20 cellular contexts compared by ENCODE assay signal in genomic region chr2:35168351-35168750, GRCh38.
DNase-seq lines count a peak whose midpoint lies in the region; ATAC-seq and TF ChIP-seq lines count a peak whose summit lies in the region.
"Had no signal": no experiment of that assay in that cellular context is flagged by ENCODE, and none has a peak within 500 bp of the region (broad histone marks: within the 10 kb centered on the region; RNA-seq: fewer than 3 reads in every experiment).

No MANE protein-coding gene starts in this region.

- H3K27ac ChIP-seq in SK-N-SH (ENCODE audit: low read depth in 2 of 2, low read length in 1 of 2): no peak overlapping the region
- H3K27ac ChIP-seq in endodermal cell (ENCODE audit: low read depth, low read length): no peak overlapping the region
- no peak overlapping the region for H3K27ac ChIP-seq in upper lobe of right lung
- H3K27ac ChIP-seq: body of pancreas, colonic mucosa, thyroid gland had no signal

- H3K4me2 ChIP-seq in SK-N-SH: no peak overlapping the region

- H3K9me2 ChIP-seq in SK-N-SH: no peaks in the 10 kb centered on the region

- POLR2A ChIA-PET in SK-N-SH (lab: Yijun Ruan, JAX): no interaction called here

- no peaks in the 10 kb centered on the region for H3K79me2 ChIP-seq in SK-N-SH (ENCODE audit: insufficient read depth)

- TF ChIP-seq RAD21 in SK-N-SH (IDR thresholded peaks at IDR 0.05; ENCODE audit: low read length): no peak

- CTCF ChIA-PET in SK-N-SH (lab: Yijun Ruan, JAX): interaction anchor here (0.9 to 1.2 kb wide), 2 partner anchors 242 to 243 kb away, joined by 3 read pairs; no protein-coding TSS in a partner anchor

- H3K4me1 Mint-ChIP-seq in endodermal cell: peaks cover 14% of the 10 kb centered on the region
- H3K4me1 Mint-ChIP-seq: activated naive CD8-positive, alpha-beta T cell treated with anti-CD3 and anti-CD28 coated beads for 36 hours; IgD-negative memory B cell; stimulated activated naive B cell treated with anti-CD40 and anti-IgM and Interleukin-4, amounts not matched to agents 10 μg/mL and 1 μg/mL and 100 μg/mL, for 72 hours had no signal

- H3K36me3 Mint-ChIP-seq in endodermal cell (ENCODE audit: low read depth): no peaks in the 10 kb centered on the region
- H3K36me3 Mint-ChIP-seq: activated naive CD8-positive, alpha-beta T cell treated with anti-CD3 and anti-CD28 coated beads for 36 hours; IgD-negative memory B cell; stimulated activated naive B cell treated with anti-CD40 and anti-IgM and Interleukin-4, amounts not matched to agents 10 μg/mL and 1 μg/mL and 100 μg/mL, for 72 hours had no signal

- H3K4me1 ChIP-seq in SK-N-SH (ENCODE audit: control insufficient read depth in 1 of 2, insufficient read depth in 2 of 2, low read depth in 1 of 2, low read length in 1 of 2): no peaks in the 10 kb centered on the region
- no peaks in the 10 kb centered on the region for H3K4me1 ChIP-seq in endodermal cell (ENCODE audit: control insufficient read depth, insufficient read depth, low read length)
- no peaks in the 10 kb centered on the region for H3K4me1 ChIP-seq in upper lobe of right lung
- H3K4me1 ChIP-seq: body of pancreas, colonic mucosa, thyroid gland had no signal

- H3K4me3 Mint-ChIP-seq in endodermal cell: no peak overlapping the region
- H3K4me3 Mint-ChIP-seq: activated naive CD8-positive, alpha-beta T cell treated with anti-CD3 and anti-CD28 coated beads for 36 hours; IgD-negative memory B cell; stimulated activated naive B cell treated with anti-CD40 and anti-IgM and Interleukin-4, amounts not matched to agents 10 μg/mL and 1 μg/mL and 100 μg/mL, for 72 hours; T-helper 2 cell treated with Interferon-gamma antibody and Interleukin-4, amounts not matched to agents 5 μg/mL and 100 μg/mL, for 36 hours had no signal

- DNase-seq in SK-N-SH (no peak), OCI-M1 (lab: John Stamatoyannopoulos, UW) (peak; percentile 3), endodermal cell (no peak), upper lobe of right lung (no peak), NCI-H446 (lab: John Stamatoyannopoulos, UW) (no peak), NOMO-1 (lab: John Stamatoyannopoulos, UW; ENCODE audit: unreplicated experiment in 2 of 2) (no peak), OCI-M2 (lab: John Stamatoyannopoulos, UW; ENCODE audit: unreplicated experiment) (no peak)
- DNase-seq: activated naive CD8-positive, alpha-beta T cell treated with anti-CD3 and anti-CD28 coated beads for 36 hours; body of pancreas; colonic mucosa; DND-41; foreskin fibroblast; NCI-H69; retina; Right ventricle myocardium superior; stimulated activated naive B cell treated with anti-CD40 and anti-IgM and Interleukin-4, amounts not matched to agents 10 μg/mL and 1 μg/mL and 100 μg/mL, for 72 hours; thyroid gland had no signal

- intact Hi-C loops in upper lobe of right lung (cut with DNase I): no loop called here

- no peak overlapping the region for H3K27ac Mint-ChIP-seq in endodermal cell
- H3K27ac Mint-ChIP-seq: activated naive CD8-positive, alpha-beta T cell treated with anti-CD3 and anti-CD28 coated beads for 36 hours; IgD-negative memory B cell; stimulated activated naive B cell treated with anti-CD40 and anti-IgM and Interleukin-4, amounts not matched to agents 10 μg/mL and 1 μg/mL and 100 μg/mL, for 72 hours; T-helper 2 cell treated with Interferon-gamma antibody and Interleukin-4, amounts not matched to agents 5 μg/mL and 100 μg/mL, for 36 hours had no signal

- ATAC-seq in SK-N-SH treated with all-trans-retinoic acid at 6 μM for 48 hours (no peak), upper lobe of right lung (no peak)
- ATAC-seq: body of pancreas; stimulated activated naive B cell treated with anti-CD40 and anti-IgM and Interleukin-4, amounts not matched to agents 10 μg/mL and 1 μg/mL and 100 μg/mL, for 72 hours had no signal

- H3F3A ChIP-seq in SK-N-SH (replicated peaks; ENCODE audit: insufficient read depth): no peaks in the 10 kb centered on the region

- H3K27me3 ChIP-seq in SK-N-SH (ENCODE audit: insufficient read depth) (no peaks in the 10 kb centered on the region), endodermal cell (ENCODE audit: control insufficient read depth, insufficient read depth, low read length, poor library complexity, severe bottlenecking) (no peaks in the 10 kb centered on the region), upper lobe of right lung (no peaks in the 10 kb centered on the region)
- H3K27me3 ChIP-seq: body of pancreas, colonic mucosa, thyroid gland had no signal

- H3K36me3 ChIP-seq in SK-N-SH (replicated peaks in 1 of 2; ENCODE audit: control insufficient read depth in 1 of 2, insufficient read depth in 2 of 2, low read length in 1 of 2) (no peaks in the 10 kb centered on the region), endodermal cell (ENCODE audit: control insufficient read depth, insufficient read depth, low read length) (no peaks in the 10 kb centered on the region), upper lobe of right lung (no peaks in the 10 kb centered on the region)
- H3K36me3 ChIP-seq: colonic mucosa, thyroid gland had no signal

- H3K27me3 Mint-ChIP-seq in endodermal cell (ENCODE audit: insufficient read depth): no peaks in the 10 kb centered on the region
- H3K27me3 Mint-ChIP-seq: activated naive CD8-positive, alpha-beta T cell treated with anti-CD3 and anti-CD28 coated beads for 36 hours; IgD-negative memory B cell; stimulated activated naive B cell treated with anti-CD40 and anti-IgM and Interleukin-4, amounts not matched to agents 10 μg/mL and 1 μg/mL and 100 μg/mL, for 72 hours had no signal

- TF ChIP-seq EP300 in SK-N-SH (IDR thresholded peaks at IDR 0.05; ENCODE audit: borderline replicate concordance in 1 of 2, low read depth in 1 of 2, low read length in 1 of 2): no peak

- H3K9ac ChIP-seq in SK-N-SH (no peak overlapping the region), endodermal cell (ENCODE audit: extremely low read depth, low read length, poor library complexity, severe bottlenecking) (no peak overlapping the region)

- TF ChIP-seq CTCF in SK-N-SH (IDR thresholded peaks at IDR 0.05): peak; percentile 23; the same call in 1 of the 2 replicates
- peak; percentile 79 for TF ChIP-seq CTCF in endodermal cell (conservative IDR thresholded peaks at IDR 0.05)
- TF ChIP-seq CTCF in upper lobe of right lung (IDR thresholded peaks at IDR 0.05): peak; percentile 7

- no peak overlapping the region for H2AFZ ChIP-seq in SK-N-SH (ENCODE audit: low read depth)

- H3K9me3 ChIP-seq in SK-N-SH (no peaks in the 10 kb centered on the region), endodermal cell (ENCODE audit: control insufficient read depth, low read length) (no peaks in the 10 kb centered on the region), upper lobe of right lung (no peaks in the 10 kb centered on the region)
- H3K9me3 ChIP-seq: body of pancreas, colonic mucosa, thyroid gland had no signal

- H3K4me3 ChIP-seq in SK-N-SH (ENCODE audit: low read depth in 2 of 2, low read length in 1 of 2) (no peak overlapping the region), endodermal cell (ENCODE audit: low read length) (no peak overlapping the region), upper lobe of right lung (no peak overlapping the region)
- H3K4me3 ChIP-seq: body of pancreas, colonic mucosa, thyroid gland had no signal

- no peaks in the 10 kb centered on the region for H4K20me1 ChIP-seq in SK-N-SH (ENCODE audit: insufficient read depth)

- H3K9me3 Mint-ChIP-seq in endodermal cell: no peaks in the 10 kb centered on the region
- H3K9me3 Mint-ChIP-seq: activated naive CD8-positive, alpha-beta T cell treated with anti-CD3 and anti-CD28 coated beads for 36 hours; IgD-negative memory B cell; stimulated activated naive B cell treated with anti-CD40 and anti-IgM and Interleukin-4, amounts not matched to agents 10 μg/mL and 1 μg/mL and 100 μg/mL, for 72 hours; T-helper 2 cell treated with Interferon-gamma antibody and Interleukin-4, amounts not matched to agents 5 μg/mL and 100 μg/mL, for 36 hours had no signal

TF ChIP-seq in SK-N-SH, 30 proteins besides CTCF, POLR2A, EP300 and RAD21:
- TF ChIP-seq NRF1 (IDR thresholded peaks at IDR 0.05; ENCODE audit: low read depth, low read length) (no peak), RXRA (IDR thresholded peaks at IDR 0.05; ENCODE audit: borderline replicate concordance, low read depth) (no peak), MXI1 (IDR thresholded peaks at IDR 0.05; ENCODE audit: low read depth, low read length) (no peak), RFX5 (IDR thresholded peaks at IDR 0.05; ENCODE audit: low read length) (no peak)
TF ChIP-seq in SK-N-SH: peak in this region for 0.

TF ChIP-seq in SK-N-SH treated with all-trans-retinoic acid at 6 μM for 48 hours, 23 proteins besides CTCF, POLR2A, EP300 and RAD21 (continues in another document):
- TF ChIP-seq RARB (CRISPR knock-in tag; IDR thresholded peaks at IDR 0.05): no peak
- TF ChIP-seq OSR1 (CRISPR knock-in tag; IDR thresholded peaks at IDR 0.05): no peak
- no peak for TF ChIP-seq SNAI2 (CRISPR knock-in tag; IDR thresholded peaks at IDR 0.05)
- TF ChIP-seq ZFP30 (CRISPR knock-in tag; IDR thresholded peaks at IDR 0.05): no peak
- TF ChIP-seq PPARA (CRISPR knock-in tag; IDR thresholded peaks at IDR 0.05; ENCODE audit: borderline replicate concordance): no peak
- TF ChIP-seq, protein P1, sequence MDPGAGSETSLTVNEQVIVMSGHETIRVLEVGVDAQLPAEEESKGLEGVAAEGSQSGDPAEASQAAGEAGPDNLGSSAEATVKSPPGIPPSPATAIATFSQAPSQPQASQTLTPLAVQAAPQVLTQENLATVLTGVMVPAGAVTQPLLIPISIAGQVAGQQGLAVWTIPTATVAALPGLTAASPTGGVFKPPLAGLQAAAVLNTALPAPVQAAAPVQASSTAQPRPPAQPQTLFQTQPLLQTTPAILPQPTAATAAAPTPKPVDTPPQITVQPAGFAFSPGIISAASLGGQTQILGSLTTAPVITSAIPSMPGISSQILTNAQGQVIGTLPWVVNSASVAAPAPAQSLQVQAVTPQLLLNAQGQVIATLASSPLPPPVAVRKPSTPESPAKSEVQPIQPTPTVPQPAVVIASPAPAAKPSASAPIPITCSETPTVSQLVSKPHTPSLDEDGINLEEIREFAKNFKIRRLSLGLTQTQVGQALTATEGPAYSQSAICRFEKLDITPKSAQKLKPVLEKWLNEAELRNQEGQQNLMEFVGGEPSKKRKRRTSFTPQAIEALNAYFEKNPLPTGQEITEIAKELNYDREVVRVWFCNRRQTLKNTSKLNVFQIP (CRISPR knock-in tag; IDR thresholded peaks at IDR 0.05; ENCODE audit: borderline replicate concordance, low read depth): no peak
- no peak for TF ChIP-seq ZNF565 (CRISPR knock-in tag; conservative IDR thresholded peaks at IDR 0.05; ENCODE audit: low read depth)

Comparison
In these comparisons a context has a peak if more than half of its experiments do, and no peak if none do; other contexts are left out.
1. CTCF ChIP-seq: peak in every context shown above with its lines; median percentile 79 in endodermal cell; 23 in SK-N-SH; 7 in upper lobe of right lung.